In the genomic region with DNA sequence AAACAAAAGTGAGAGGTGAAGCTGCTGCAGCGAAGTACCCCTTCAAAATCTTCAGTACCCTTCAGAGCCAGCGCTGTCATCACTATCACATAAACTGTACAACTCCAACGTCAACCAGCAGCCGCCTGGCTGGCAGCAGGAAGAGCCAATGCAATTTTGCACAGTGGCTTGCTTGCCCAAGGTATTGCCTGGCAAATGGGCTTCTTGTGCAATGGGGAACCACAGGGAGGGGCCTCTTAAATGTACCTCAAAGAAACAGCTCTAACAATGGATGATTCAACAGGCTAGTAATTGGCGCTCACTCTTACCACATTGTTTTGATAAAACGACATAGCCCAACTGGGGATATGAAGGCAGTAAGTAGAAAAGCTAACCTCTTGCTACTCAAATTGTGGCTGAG, we compare ENCODE assay signal across 8 cellular contexts.
DNase-seq lines count a peak whose midpoint lies in the region; ATAC-seq and TF ChIP-seq lines count a peak whose summit lies in the region.

No MANE protein-coding gene starts in this region.

- H3K4me2 ChIP-seq in DND-41 (ENCODE audit: insufficient read depth, low read length) (peak overlapping the region; percentile 84), OCI-LY1 (ENCODE audit: low read length) (peak overlapping the region; percentile 68)

- H3K9ac ChIP-seq in DND-41 (ENCODE audit: low read depth, low read length) (peak overlapping the region; percentile 54), OCI-LY1 (ENCODE audit: low read length) (peak overlapping the region; percentile 48; the same call in 1 of the 2 replicates)

- H3K9me3 ChIP-seq in DND-41 (ENCODE audit: insufficient read depth, low read length, severe bottlenecking): no peaks in the 10 kb centered on the region
- H3K9me3 ChIP-seq in OCI-LY1 (ENCODE audit: low read length): no peaks in the 10 kb centered on the region
- no peaks in the 10 kb centered on the region for H3K9me3 ChIP-seq in lung (ENCODE audit: control insufficient read depth in 2 of 2, insufficient read depth in 1 of 2, low read length in 1 of 2)

- TF ChIP-seq CTCF in DND-41 (IDR thresholded peaks at IDR 0.05; ENCODE audit: borderline replicate concordance, extremely low read depth, low read length, poor library complexity, severe bottlenecking) (no peak), OCI-LY1 (IDR thresholded peaks at IDR 0.05; ENCODE audit: low read length) (no peak), astrocyte of the cerebellum (IDR thresholded peaks at IDR 0.05; ENCODE audit: low read depth, low read length, missing control alignments) (no peak), lung (IDR thresholded peaks at IDR 0.05; ENCODE audit: control extremely low read depth, extremely low read depth) (no peak)

- H3K9me2 ChIP-seq in OCI-LY1 (ENCODE audit: low read depth, low read length): no peaks in the 10 kb centered on the region

- 28 to 42% methylated on average over 6 of the region's 6 CpGs for WGBS in lung, 2 donors

- DNase-seq in DND-41: peak; percentile 66
- peak; percentile 82 for DNase-seq in astrocyte of the cerebellum (ENCODE audit: low read depth)
- peak; percentile 72 for DNase-seq in lung (ENCODE audit: low spot score)
- DNase-seq in cerebellar nuclear complex (lab: John Stamatoyannopoulos, UW): no peak
- DNase-seq in DMS53 (lab: John Stamatoyannopoulos, UW): no peak

- H3K27me3 ChIP-seq in DND-41 (ENCODE audit: insufficient read depth, low read length, poor library complexity) (peaks cover 18% of the 10 kb centered on the region), OCI-LY1 (ENCODE audit: insufficient read depth, low read length) (no peaks in the 10 kb centered on the region), lung (ENCODE audit: control insufficient read depth, insufficient read depth) (no peaks in the 10 kb centered on the region)

- no peaks in the 10 kb centered on the region for H3K36me3 ChIP-seq in DND-41 (ENCODE audit: insufficient read depth, low read length)
- no peaks in the 10 kb centered on the region for H3K36me3 ChIP-seq in OCI-LY1 (ENCODE audit: insufficient read depth, low read length)
- no peaks in the 10 kb centered on the region for H3K36me3 ChIP-seq in lung (ENCODE audit: control insufficient read depth in 2 of 2, insufficient read depth in 2 of 2, low read length in 2 of 2)

- H3K4me3 ChIP-seq in DND-41 (ENCODE audit: low read depth in 1 of 2, low read length in 2 of 2) (peak overlapping the region in 1 of 2 experiments; percentile 51; a peak in 2 of 4 replicates), OCI-LY1 (ENCODE audit: low read depth, low read length, poor library complexity, severe bottlenecking) (no peak overlapping the region), astrocyte of the cerebellum (ENCODE audit: low read depth, low read length) (no peak overlapping the region), lung (no peak overlapping the region)

- 0 out of 2 replicates have a peak overlapping the region, but pooled peaks have one; percentile 10 for H2AFZ ChIP-seq in DND-41 (ENCODE audit: low read depth, low read length)
- no peak overlapping the region for H2AFZ ChIP-seq in OCI-LY1 (ENCODE audit: low read length)

- H3K79me2 ChIP-seq in DND-41 (ENCODE audit: insufficient read depth, low read length) (no peaks in the 10 kb centered on the region), OCI-LY1 (ENCODE audit: insufficient read depth, low read length) (no peaks in the 10 kb centered on the region)

- in situ Hi-C loops in astrocyte of the cerebellum (cut with HindIII; ENCODE audit: low sequenced_read_pairs): no loop called here

- H4K20me1 ChIP-seq in DND-41 (ENCODE audit: insufficient read depth, low read length): peaks cover 7% of the 10 kb centered on the region; the same call in 1 of the 2 replicates
- no peaks in the 10 kb centered on the region for H4K20me1 ChIP-seq in OCI-LY1 (ENCODE audit: insufficient read depth, low read length)

- H3F3A ChIP-seq in OCI-LY1 (ENCODE audit: insufficient read depth, low read length): no peaks in the 10 kb centered on the region

- peak; percentile 63 for ATAC-seq in DND-41 (ENCODE audit: insufficient read depth, low read depth)
- peak; percentile 36 for ATAC-seq in lung (ENCODE audit: insufficient read depth, low FRiP score)
- ATAC-seq in GM21529 (IDR thresholded peaks at IDR 0.05; ENCODE audit: unreplicated experiment): no peak
- no peak for ATAC-seq in GM21576 (IDR thresholded peaks at IDR 0.05; ENCODE audit: unreplicated experiment)

- H3K27ac ChIP-seq in DND-41 (ENCODE audit: low read length) (peak overlapping the region; percentile 75), OCI-LY1 (ENCODE audit: low read depth, low read length, poor library complexity, severe bottlenecking) (peak overlapping the region; percentile 89), lung (ENCODE audit: low read depth in 1 of 2, low read length in 1 of 2) (peak overlapping the region; percentile 51 to 74)

- H3K4me1 ChIP-seq in DND-41 (ENCODE audit: insufficient read depth, low read length) (peaks cover 41% of the 10 kb centered on the region), OCI-LY1 (ENCODE audit: insufficient read depth, low read length, severe bottlenecking) (peaks cover 39% of the 10 kb centered on the region), lung (ENCODE audit: control insufficient read depth in 2 of 2, insufficient read depth in 2 of 2, low read length in 2 of 2) (peaks cover 18 to 24% of the 10 kb centered on the region in 2 donors)

Comparison
In these comparisons a context has a peak if more than half of its experiments do, and no peak if none do; other contexts are left out.
1. ATAC-seq: peak in DND-41 (single experiment) and lung (single experiment); none in GM21529 (single experiment) and GM21576 (single experiment).
2. DNase-seq: peak in DND-41 (single experiment), astrocyte of the cerebellum (single experiment) and lung (single experiment); none in cerebellar nuclear complex (0 of 2) and DMS53 (single experiment).
3. Peak in every context shown above with its lines, with median percentiles within 50 percentile points of each other: H3K27ac ChIP-seq.